Comparison of ENCODE assay signal across 25 cellular contexts in genomic region chr3:64111083-64111482, GRCh38.
"Had no signal": no experiment of that assay in that cellular context is flagged by ENCODE, and none has a peak within 500 bp of the region (broad histone marks: within the 10 kb centered on the region; RNA-seq: fewer than 3 reads in every experiment).

No MANE protein-coding gene starts in this region.

- H3K9me3 ChIP-seq: ovary, prostate gland, suprapubic skin, thoracic aorta, transverse colon, vagina had no signal

- H3K4me3 ChIP-seq: left lung, lower lobe of right lung, ovary, prostate gland, sigmoid colon, spleen, suprapubic skin, thoracic aorta, transverse colon, upper lobe of left lung, vagina had no signal

- DNase-seq: hippocampal formation; kidney glomerular epithelial cell; left cardiac atrium; left lung; lower lobe of right lung; mammary epithelial cell; mesenchymal stem cell; naive thymus-derived CD8-positive, alpha-beta T cell; nephron progenitor cell; ovary; posterior cingulate gyrus; retina; right cardiac atrium; sigmoid colon; small intestine; spleen; stimulated activated CD4-positive, alpha-beta T cell treated with anti-CD3 and anti-CD28 coated beads, Interleukin-4, amount 100 ng/mL, for 24 hours; stimulated activated naive CD4-positive, alpha-beta T cell; transverse colon; upper lobe of left lung had no signal

- H3K36me3 ChIP-seq: left lung, ovary, prostate gland, sigmoid colon, spleen, suprapubic skin, thoracic aorta, transverse colon, upper lobe of left lung, vagina had no signal

- H3K27ac ChIP-seq: left lung, lower lobe of right lung, ovary, prostate gland, spleen, suprapubic skin, thoracic aorta, transverse colon, upper lobe of left lung, vagina had no signal

- H3K4me1 ChIP-seq: left lung, lower lobe of right lung, prostate gland, spleen, suprapubic skin, upper lobe of left lung had no signal

- H3K27me3 ChIP-seq: left lung, ovary, sigmoid colon, suprapubic skin, transverse colon, upper lobe of left lung, vagina had no signal

- FAIRE-seq: keratinocyte, small intestine had no signal
